Comparison of ENCODE assay signal across 1 cellular context in the genomic region with DNA sequence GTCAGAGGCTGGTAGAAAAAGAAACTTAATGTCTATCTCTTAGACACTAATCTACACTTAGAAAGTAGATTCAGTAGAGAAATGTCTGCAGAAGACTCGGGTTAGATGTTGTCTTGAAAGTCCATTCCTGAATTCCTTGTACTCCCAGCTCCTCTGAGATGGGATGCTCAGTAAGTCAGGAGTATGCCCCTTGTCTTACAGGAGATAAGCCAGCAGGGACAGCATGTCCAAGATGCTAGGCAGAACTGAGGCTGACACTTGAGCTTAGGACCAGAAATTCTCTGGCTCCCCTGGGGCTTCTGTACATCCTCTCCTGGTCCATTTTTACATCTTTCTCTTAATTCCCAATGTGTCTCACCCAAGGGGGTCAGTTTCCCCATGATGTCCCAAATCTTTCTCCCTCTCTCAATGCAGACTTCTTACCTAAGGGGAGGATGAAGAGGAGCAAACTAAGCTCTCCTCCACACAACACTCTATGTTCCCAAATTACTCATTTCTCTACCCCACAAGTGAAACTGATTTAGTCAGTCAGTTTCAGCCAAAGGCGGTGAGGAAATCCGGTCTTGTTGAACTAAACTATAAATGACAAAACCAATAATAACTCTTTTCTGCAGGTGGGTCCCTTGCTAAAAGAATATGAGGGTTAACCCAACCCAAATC.
TF ChIP-seq lines count a peak whose summit lies in the region.

No MANE protein-coding gene starts in this region.

TF ChIP-seq in GM12878, 131 proteins besides CTCF, POLR2A, EP300 and RAD21 (continued from another document and continues in another):
- TF ChIP-seq, protein P1, sequence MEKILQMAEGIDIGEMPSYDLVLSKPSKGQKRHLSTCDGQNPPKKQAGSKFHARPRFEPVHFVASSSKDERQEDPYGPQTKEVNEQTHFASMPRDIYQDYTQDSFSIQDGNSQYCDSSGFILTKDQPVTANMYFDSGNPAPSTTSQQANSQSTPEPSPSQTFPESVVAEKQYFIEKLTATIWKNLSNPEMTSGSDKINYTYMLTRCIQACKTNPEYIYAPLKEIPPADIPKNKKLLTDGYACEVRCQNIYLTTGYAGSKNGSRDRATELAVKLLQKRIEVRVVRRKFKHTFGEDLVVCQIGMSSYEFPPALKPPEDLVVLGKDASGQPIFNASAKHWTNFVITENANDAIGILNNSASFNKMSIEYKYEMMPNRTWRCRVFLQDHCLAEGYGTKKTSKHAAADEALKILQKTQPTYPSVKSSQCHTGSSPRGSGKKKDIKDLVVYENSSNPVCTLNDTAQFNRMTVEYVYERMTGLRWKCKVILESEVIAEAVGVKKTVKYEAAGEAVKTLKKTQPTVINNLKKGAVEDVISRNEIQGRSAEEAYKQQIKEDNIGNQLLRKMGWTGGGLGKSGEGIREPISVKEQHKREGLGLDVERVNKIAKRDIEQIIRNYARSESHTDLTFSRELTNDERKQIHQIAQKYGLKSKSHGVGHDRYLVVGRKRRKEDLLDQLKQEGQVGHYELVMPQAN (conservative IDR thresholded peaks at IDR 0.05) = no peak
- TF ChIP-seq, protein P2, sequence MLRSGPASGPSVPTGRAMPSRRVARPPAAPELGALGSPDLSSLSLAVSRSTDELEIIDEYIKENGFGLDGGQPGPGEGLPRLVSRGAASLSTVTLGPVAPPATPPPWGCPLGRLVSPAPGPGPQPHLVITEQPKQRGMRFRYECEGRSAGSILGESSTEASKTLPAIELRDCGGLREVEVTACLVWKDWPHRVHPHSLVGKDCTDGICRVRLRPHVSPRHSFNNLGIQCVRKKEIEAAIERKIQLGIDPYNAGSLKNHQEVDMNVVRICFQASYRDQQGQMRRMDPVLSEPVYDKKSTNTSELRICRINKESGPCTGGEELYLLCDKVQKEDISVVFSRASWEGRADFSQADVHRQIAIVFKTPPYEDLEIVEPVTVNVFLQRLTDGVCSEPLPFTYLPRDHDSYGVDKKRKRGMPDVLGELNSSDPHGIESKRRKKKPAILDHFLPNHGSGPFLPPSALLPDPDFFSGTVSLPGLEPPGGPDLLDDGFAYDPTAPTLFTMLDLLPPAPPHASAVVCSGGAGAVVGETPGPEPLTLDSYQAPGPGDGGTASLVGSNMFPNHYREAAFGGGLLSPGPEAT (IDR thresholded peaks at IDR 0.05; ENCODE audit: low read depth) = peak; percentile 45
- TF ChIP-seq FOS (IDR thresholded peaks at IDR 0.05; ENCODE audit: borderline replicate concordance, extremely low read depth, insufficient read length) = no peak
- peak; percentile 96 for TF ChIP-seq FOXM1 (IDR thresholded peaks at IDR 0.05; ENCODE audit: low read depth, low read length)
- no peak for TF ChIP-seq STAT3 (IDR thresholded peaks at IDR 0.05; ENCODE audit: low read depth, low read length)
- no peak for TF ChIP-seq NBN (IDR thresholded peaks at IDR 0.05)
- peak; percentile 89 for TF ChIP-seq CREM (IDR thresholded peaks at IDR 0.05; ENCODE audit: low read depth)
- TF ChIP-seq, protein P3, sequence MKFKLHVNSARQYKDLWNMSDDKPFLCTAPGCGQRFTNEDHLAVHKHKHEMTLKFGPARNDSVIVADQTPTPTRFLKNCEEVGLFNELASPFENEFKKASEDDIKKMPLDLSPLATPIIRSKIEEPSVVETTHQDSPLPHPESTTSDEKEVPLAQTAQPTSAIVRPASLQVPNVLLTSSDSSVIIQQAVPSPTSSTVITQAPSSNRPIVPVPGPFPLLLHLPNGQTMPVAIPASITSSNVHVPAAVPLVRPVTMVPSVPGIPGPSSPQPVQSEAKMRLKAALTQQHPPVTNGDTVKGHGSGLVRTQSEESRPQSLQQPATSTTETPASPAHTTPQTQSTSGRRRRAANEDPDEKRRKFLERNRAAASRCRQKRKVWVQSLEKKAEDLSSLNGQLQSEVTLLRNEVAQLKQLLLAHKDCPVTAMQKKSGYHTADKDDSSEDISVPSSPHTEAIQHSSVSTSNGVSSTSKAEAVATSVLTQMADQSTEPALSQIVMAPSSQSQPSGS (IDR thresholded peaks at IDR 0.05; ENCODE audit: low read length) = peak; percentile 94
- no peak for TF ChIP-seq SMARCA5 (IDR thresholded peaks at IDR 0.05)
- TF ChIP-seq, protein P4, sequence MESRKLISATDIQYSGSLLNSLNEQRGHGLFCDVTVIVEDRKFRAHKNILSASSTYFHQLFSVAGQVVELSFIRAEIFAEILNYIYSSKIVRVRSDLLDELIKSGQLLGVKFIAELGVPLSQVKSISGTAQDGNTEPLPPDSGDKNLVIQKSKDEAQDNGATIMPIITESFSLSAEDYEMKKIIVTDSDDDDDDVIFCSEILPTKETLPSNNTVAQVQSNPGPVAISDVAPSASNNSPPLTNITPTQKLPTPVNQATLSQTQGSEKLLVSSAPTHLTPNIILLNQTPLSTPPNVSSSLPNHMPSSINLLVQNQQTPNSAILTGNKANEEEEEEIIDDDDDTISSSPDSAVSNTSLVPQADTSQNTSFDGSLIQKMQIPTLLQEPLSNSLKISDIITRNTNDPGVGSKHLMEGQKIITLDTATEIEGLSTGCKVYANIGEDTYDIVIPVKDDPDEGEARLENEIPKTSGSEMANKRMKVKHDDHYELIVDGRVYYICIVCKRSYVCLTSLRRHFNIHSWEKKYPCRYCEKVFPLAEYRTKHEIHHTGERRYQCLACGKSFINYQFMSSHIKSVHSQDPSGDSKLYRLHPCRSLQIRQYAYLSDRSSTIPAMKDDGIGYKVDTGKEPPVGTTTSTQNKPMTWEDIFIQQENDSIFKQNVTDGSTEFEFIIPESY (IDR thresholded peaks at IDR 0.05) = no peak
- TF ChIP-seq MEF2A (IDR thresholded peaks at IDR 0.05; ENCODE audit: insufficient read depth, low read depth, low read length) = peak; percentile 85
- TF ChIP-seq, protein P5, sequence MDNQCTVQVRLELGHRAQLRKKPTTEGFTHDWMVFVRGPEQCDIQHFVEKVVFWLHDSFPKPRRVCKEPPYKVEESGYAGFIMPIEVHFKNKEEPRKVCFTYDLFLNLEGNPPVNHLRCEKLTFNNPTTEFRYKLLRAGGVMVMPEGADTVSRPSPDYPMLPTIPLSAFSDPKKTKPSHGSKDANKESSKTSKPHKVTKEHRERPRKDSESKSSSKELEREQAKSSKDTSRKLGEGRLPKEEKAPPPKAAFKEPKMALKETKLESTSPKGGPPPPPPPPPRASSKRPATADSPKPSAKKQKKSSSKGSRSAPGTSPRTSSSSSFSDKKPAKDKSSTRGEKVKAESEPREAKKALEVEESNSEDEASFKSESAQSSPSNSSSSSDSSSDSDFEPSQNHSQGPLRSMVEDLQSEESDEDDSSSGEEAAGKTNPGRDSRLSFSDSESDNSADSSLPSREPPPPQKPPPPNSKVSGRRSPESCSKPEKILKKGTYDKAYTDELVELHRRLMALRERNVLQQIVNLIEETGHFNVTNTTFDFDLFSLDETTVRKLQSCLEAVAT (IDR thresholded peaks at IDR 0.05) = no peak
- TF ChIP-seq SIX5 (IDR thresholded peaks at IDR 0.05; ENCODE audit: low read depth, low read length, severe bottlenecking) = no peak
- TF ChIP-seq ATF7 (IDR thresholded peaks at IDR 0.05; ENCODE audit: low read depth) = peak; percentile 76
- peak; percentile 98 for TF ChIP-seq NFIC (IDR thresholded peaks at IDR 0.05; ENCODE audit: low read depth, low read length)
- TF ChIP-seq ZNF622 (IDR thresholded peaks at IDR 0.05) = no peak
- TF ChIP-seq YY1 (IDR thresholded peaks at IDR 0.05; ENCODE audit: low read depth, low read length) = no peak
- no peak for TF ChIP-seq KAT2A (conservative IDR thresholded peaks at IDR 0.05; ENCODE audit: control insufficient read depth, low read depth, low read length)
- TF ChIP-seq ZNF24 (IDR thresholded peaks at IDR 0.05) = no peak
- TF ChIP-seq TCF3 (IDR thresholded peaks at IDR 0.05; ENCODE audit: borderline replicate concordance, insufficient read depth, low read depth, low read length) = peak; percentile 68; the same call in 1 of the 2 replicates
- TF ChIP-seq MXI1 (IDR thresholded peaks at IDR 0.05; ENCODE audit: low read depth, low read length) = no peak
- peak; percentile 56 for TF ChIP-seq CREB1 (IDR thresholded peaks at IDR 0.05; ENCODE audit: low read depth)
- peak; percentile 91 for TF ChIP-seq EED (IDR thresholded peaks at IDR 0.05; ENCODE audit: low read depth)
- TF ChIP-seq, protein P6, sequence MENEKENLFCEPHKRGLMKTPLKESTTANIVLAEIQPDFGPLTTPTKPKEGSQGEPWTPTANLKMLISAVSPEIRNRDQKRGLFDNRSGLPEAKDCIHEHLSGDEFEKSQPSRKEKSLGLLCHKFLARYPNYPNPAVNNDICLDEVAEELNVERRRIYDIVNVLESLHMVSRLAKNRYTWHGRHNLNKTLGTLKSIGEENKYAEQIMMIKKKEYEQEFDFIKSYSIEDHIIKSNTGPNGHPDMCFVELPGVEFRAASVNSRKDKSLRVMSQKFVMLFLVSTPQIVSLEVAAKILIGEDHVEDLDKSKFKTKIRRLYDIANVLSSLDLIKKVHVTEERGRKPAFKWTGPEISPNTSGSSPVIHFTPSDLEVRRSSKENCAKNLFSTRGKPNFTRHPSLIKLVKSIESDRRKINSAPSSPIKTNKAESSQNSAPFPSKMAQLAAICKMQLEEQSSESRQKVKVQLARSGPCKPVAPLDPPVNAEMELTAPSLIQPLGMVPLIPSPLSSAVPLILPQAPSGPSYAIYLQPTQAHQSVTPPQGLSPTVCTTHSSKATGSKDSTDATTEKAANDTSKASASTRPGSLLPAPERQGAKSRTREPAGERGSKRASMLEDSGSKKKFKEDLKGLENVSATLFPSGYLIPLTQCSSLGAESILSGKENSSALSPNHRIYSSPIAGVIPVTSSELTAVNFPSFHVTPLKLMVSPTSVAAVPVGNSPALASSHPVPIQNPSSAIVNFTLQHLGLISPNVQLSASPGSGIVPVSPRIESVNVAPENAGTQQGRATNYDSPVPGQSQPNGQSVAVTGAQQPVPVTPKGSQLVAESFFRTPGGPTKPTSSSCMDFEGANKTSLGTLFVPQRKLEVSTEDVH (IDR thresholded peaks at IDR 0.05; ENCODE audit: low read depth, partially characterized antibody) = no peak
- TF ChIP-seq RUNX3 (IDR thresholded peaks at IDR 0.05; ENCODE audit: low read length) = peak; percentile 98
- TF ChIP-seq PAX5 (IDR thresholded peaks at IDR 0.05; ENCODE audit: borderline replicate concordance, low read depth, low read length) = peak; percentile 60; the same call in 1 of the 2 replicates
- no peak for TF ChIP-seq SUPT20H (IDR thresholded peaks at IDR 0.05; ENCODE audit: borderline replicate concordance, control insufficient read depth, low read depth, low read length)
- TF ChIP-seq HDAC2 (IDR thresholded peaks at IDR 0.05) = no peak
- TF ChIP-seq EZH2 (IDR thresholded peaks at IDR 0.05; ENCODE audit: borderline replicate concordance, control insufficient read depth, low read depth, low read length) = no peak
- peak; percentile 95 for TF ChIP-seq TBL1XR1 (IDR thresholded peaks at IDR 0.05; ENCODE audit: low read depth, low read length)
- TF ChIP-seq JUND (IDR thresholded peaks at IDR 0.05; ENCODE audit: low read depth, low read length) = peak; percentile 73; the same call in 1 of the 2 replicates
- TF ChIP-seq, protein P7, sequence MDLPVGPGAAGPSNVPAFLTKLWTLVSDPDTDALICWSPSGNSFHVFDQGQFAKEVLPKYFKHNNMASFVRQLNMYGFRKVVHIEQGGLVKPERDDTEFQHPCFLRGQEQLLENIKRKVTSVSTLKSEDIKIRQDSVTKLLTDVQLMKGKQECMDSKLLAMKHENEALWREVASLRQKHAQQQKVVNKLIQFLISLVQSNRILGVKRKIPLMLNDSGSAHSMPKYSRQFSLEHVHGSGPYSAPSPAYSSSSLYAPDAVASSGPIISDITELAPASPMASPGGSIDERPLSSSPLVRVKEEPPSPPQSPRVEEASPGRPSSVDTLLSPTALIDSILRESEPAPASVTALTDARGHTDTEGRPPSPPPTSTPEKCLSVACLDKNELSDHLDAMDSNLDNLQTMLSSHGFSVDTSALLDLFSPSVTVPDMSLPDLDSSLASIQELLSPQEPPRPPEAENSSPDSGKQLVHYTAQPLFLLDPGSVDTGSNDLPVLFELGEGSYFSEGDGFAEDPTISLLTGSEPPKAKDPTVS (IDR thresholded peaks at IDR 0.05; ENCODE audit: low read depth, low read length) = no peak
- peak in 1 of 2 experiments; percentile 54; a peak in 1 of 3 replicates for TF ChIP-seq EGR1 (IDR thresholded peaks at IDR 0.05; ENCODE audit: borderline replicate concordance in 1 of 2, low read depth in 2 of 2, low read length in 2 of 2)
- TF ChIP-seq, protein P8, sequence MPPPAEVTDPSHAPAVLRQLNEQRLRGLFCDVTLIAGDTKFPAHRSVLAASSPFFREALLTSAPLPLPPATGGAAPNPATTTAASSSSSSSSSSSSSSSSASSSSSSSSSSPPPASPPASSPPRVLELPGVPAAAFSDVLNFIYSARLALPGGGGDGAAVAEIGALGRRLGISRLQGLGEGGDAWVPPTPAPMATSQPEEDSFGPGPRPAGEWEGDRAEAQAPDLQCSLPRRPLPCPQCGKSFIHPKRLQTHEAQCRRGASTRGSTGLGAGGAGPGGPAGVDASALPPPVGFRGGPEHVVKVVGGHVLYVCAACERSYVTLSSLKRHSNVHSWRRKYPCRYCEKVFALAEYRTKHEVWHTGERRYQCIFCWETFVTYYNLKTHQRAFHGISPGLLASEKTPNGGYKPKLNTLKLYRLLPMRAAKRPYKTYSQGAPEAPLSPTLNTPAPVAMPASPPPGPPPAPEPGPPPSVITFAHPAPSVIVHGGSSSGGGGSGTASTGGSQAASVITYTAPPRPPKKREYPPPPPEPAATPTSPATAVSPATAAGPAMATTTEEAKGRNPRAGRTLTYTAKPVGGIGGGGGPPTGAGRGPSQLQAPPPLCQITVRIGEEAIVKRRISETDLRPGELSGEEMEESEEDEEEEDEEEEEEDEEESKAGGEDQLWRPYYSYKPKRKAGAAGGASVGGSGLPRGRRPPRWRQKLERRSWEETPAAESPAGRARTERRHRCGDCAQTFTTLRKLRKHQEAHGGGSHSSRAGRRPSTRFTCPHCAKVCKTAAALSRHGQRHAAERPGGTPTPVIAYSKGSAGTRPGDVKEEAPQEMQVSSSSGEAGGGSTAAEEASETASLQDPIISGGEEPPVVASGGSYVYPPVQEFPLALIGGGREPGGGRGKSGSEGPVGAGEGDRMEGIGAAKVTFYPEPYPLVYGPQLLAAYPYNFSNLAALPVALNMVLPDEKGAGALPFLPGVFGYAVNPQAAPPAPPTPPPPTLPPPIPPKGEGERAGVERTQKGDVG (CRISPR knock-in tag; IDR thresholded peaks at IDR 0.05) = no peak
- TF ChIP-seq FOXK2 (IDR thresholded peaks at IDR 0.05) = no peak
- TF ChIP-seq, protein P9, sequence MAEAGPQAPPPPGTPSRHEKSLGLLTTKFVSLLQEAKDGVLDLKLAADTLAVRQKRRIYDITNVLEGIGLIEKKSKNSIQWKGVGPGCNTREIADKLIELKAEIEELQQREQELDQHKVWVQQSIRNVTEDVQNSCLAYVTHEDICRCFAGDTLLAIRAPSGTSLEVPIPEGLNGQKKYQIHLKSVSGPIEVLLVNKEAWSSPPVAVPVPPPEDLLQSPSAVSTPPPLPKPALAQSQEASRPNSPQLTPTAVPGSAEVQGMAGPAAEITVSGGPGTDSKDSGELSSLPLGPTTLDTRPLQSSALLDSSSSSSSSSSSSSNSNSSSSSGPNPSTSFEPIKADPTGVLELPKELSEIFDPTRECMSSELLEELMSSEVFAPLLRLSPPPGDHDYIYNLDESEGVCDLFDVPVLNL (IDR thresholded peaks at IDR 0.05; ENCODE audit: low read depth, low read length) = no peak
- peak; percentile 91 to 92 for TF ChIP-seq IKZF2 (IDR thresholded peaks at IDR 0.05)
- peak; percentile 51; the same call in 1 of the 2 replicates for TF ChIP-seq GATAD2B (conservative IDR thresholded peaks at IDR 0.05; ENCODE audit: low read depth)
- TF ChIP-seq, protein P10, sequence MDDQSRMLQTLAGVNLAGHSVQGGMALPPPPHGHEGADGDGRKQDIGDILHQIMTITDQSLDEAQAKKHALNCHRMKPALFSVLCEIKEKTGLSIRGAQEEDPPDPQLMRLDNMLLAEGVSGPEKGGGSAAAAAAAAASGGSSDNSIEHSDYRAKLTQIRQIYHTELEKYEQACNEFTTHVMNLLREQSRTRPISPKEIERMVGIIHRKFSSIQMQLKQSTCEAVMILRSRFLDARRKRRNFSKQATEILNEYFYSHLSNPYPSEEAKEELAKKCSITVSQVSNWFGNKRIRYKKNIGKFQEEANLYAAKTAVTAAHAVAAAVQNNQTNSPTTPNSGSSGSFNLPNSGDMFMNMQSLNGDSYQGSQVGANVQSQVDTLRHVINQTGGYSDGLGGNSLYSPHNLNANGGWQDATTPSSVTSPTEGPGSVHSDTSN (IDR thresholded peaks at IDR 0.05; ENCODE audit: insufficient replicate concordance, low read depth, low read length) = no peak
